ENCODE assay signal across 17 cellular contexts in genomic region chr1:192707978-192708547, GRCh38.
DNase-seq lines count a peak whose midpoint lies in the region; ATAC-seq, FAIRE-seq and TF ChIP-seq lines count a peak whose summit lies in the region.
"Had no signal": no experiment of that assay in that cellular context is flagged by ENCODE, and none has a peak within 500 bp of the region (broad histone marks: within the 10 kb centered on the region; RNA-seq: fewer than 3 reads in every experiment).

No MANE protein-coding gene starts in this region.

- BruUV-seq in HepG2 (replicated peaks; lab: Mats Ljungman, UMichigan): no TSS peak

- TF ChIP-seq CTCF in HepG2 (CRISPR knock-in tag; IDR thresholded peaks at IDR 0.05) (no peak), right lobe of liver (IDR thresholded peaks at IDR 0.05) (no peak), mesothelial cell of epicardium (IDR thresholded peaks at IDR 0.05; ENCODE audit: unreplicated experiment) (no peak)

- TF ChIP-seq EP300 in HepG2 (IDR thresholded peaks at IDR 0.05; ENCODE audit: low read depth in 2 of 2, low read length in 2 of 2): no peak
- no peak for TF ChIP-seq EP300 in HepG2 (CRISPR knock-in tag; IDR thresholded peaks at IDR 0.05; ENCODE audit: borderline replicate concordance)

- in situ Hi-C loops in HepG2 (cut with HindIII; ENCODE audit: extremely low pct_ligation_motif_present, low pct_unique_long_range_greater_than_20kb): no loop called here

- TF ChIP-seq RAD21 in HepG2 (CRISPR knock-in tag; IDR thresholded peaks at IDR 0.05): no peak

- TF ChIP-seq POLR2A in HepG2 (IDR thresholded peaks at IDR 0.05; ENCODE audit: insufficient read depth in 1 of 2, low read depth in 2 of 2, low read length in 2 of 2) (no peak), right lobe of liver (IDR thresholded peaks at IDR 0.05) (no peak)

- ATAC-seq in HepG2 (no peak; the same call in 2 of the 3 replicates), right lobe of liver (no peak), HG03045 (IDR thresholded peaks at IDR 0.05; ENCODE audit: unreplicated experiment) (no peak)
- ATAC-seq in activated T-helper 17 cell treated with anti-CD3 and anti-CD28 coated beads, Interleukin-2, amount 50 U/mL, for 72 hours (replicated peaks): no peak
- ATAC-seq in stimulated activated naive CD8-positive, alpha-beta T cell treated with anti-CD3 and anti-CD28 coated beads, Interleukin-15, Interleukin-2, amounts not matched to agents 100 U/mL and 50 U/mL, for 24 hours: no peak
- ATAC-seq: GM23338, T-cell had no signal

- peak overlapping the region; percentile 35 for H3K27ac Mint-ChIP-seq in mesothelial cell of epicardium
- no peak overlapping the region for H3K27ac Mint-ChIP-seq in activated T-helper 2 cell treated with anti-CD3 and anti-CD28 coated beads, Interferon-gamma antibody, Interleukin-2, Interleukin-4, amounts not matched to agents 10 μg/mL and 5 μg/mL and 100 μg/mL, durations not matched to agents 14 hours and 24 hours and 36 hours
- no peak overlapping the region for H3K27ac Mint-ChIP-seq in activated T-helper 17 cell treated with anti-CD3 and anti-CD28 coated beads, Interleukin-2, amount 50 U/mL, for 72 hours
- H3K27ac Mint-ChIP-seq: GM23338, T-cell had no signal

- no peaks in the 10 kb centered on the region for H3K36me3 Mint-ChIP-seq in mesothelial cell of epicardium
- H3K36me3 Mint-ChIP-seq in activated T-helper 2 cell treated with anti-CD3 and anti-CD28 coated beads, Interferon-gamma antibody, Interleukin-2, Interleukin-4, amounts not matched to agents 10 μg/mL and 5 μg/mL and 100 μg/mL, durations not matched to agents 14 hours and 24 hours and 36 hours (ENCODE audit: low read depth): no peaks in the 10 kb centered on the region
- H3K36me3 Mint-ChIP-seq in activated T-helper 17 cell treated with anti-CD3 and anti-CD28 coated beads, Interleukin-2, amount 50 U/mL, for 72 hours (ENCODE audit: low read depth): no peaks in the 10 kb centered on the region
- H3K36me3 Mint-ChIP-seq: CD14-positive monocyte, T-cell had no signal

- H3K4me3 Mint-ChIP-seq in mesothelial cell of epicardium: no peak overlapping the region
- no peak overlapping the region for H3K4me3 Mint-ChIP-seq in activated T-helper 2 cell treated with anti-CD3 and anti-CD28 coated beads, Interferon-gamma antibody, Interleukin-2, Interleukin-4, amounts not matched to agents 10 μg/mL and 5 μg/mL and 100 μg/mL, durations not matched to agents 14 hours and 24 hours and 36 hours (ENCODE audit: low read depth)
- no peak overlapping the region for H3K4me3 Mint-ChIP-seq in activated T-helper 17 cell treated with anti-CD3 and anti-CD28 coated beads, Interleukin-2, amount 50 U/mL, for 72 hours
- H3K4me3 Mint-ChIP-seq: CD14-positive monocyte, GM23338, T-cell had no signal

- H3K9me3 ChIP-seq in HepG2 (ENCODE audit: low read length) (no peaks in the 10 kb centered on the region), right lobe of liver (no peaks in the 10 kb centered on the region)
- H3K9me3 ChIP-seq: SJSA1 had no signal

- no peaks in the 10 kb centered on the region for H3K27me3 Mint-ChIP-seq in mesothelial cell of epicardium (ENCODE audit: low read depth)
- H3K27me3 Mint-ChIP-seq in activated T-helper 2 cell treated with anti-CD3 and anti-CD28 coated beads, Interferon-gamma antibody, Interleukin-2, Interleukin-4, amounts not matched to agents 10 μg/mL and 5 μg/mL and 100 μg/mL, durations not matched to agents 14 hours and 24 hours and 36 hours (ENCODE audit: low read depth): peaks cover 2% of the 10 kb centered on the region
- peaks cover 7% of the 10 kb centered on the region for H3K27me3 Mint-ChIP-seq in activated T-helper 17 cell treated with anti-CD3 and anti-CD28 coated beads, Interleukin-2, amount 50 U/mL, for 72 hours

- H3K4me3 ChIP-seq in HepG2 (replicated peaks in 1 of 3; ENCODE audit: insufficient read depth in 1 of 3, low read depth in 2 of 3, low read length in 3 of 3) (no peak overlapping the region), right lobe of liver (no peak overlapping the region)
- H3K4me3 ChIP-seq: GM23338, SJSA1 had no signal

- POLR2A ChIA-PET in HepG2 (lab: Yijun Ruan, JAX): no interaction called here

- peaks cover 23% of the 10 kb centered on the region for H3K4me1 Mint-ChIP-seq in mesothelial cell of epicardium
- peaks cover 8% of the 10 kb centered on the region for H3K4me1 Mint-ChIP-seq in activated T-helper 2 cell treated with anti-CD3 and anti-CD28 coated beads, Interferon-gamma antibody, Interleukin-2, Interleukin-4, amounts not matched to agents 10 μg/mL and 5 μg/mL and 100 μg/mL, durations not matched to agents 14 hours and 24 hours and 36 hours (ENCODE audit: low read depth)
- H3K4me1 Mint-ChIP-seq in activated T-helper 17 cell treated with anti-CD3 and anti-CD28 coated beads, Interleukin-2, amount 50 U/mL, for 72 hours: peaks cover 6% of the 10 kb centered on the region
- H3K4me1 Mint-ChIP-seq: GM23338 had no signal

- CTCF ChIA-PET in HepG2 (lab: Yijun Ruan, JAX; ENCODE audit: low intra/inter-chr PET ratio, low total read pairs): no interaction called here

- peaks cover 72% of the 10 kb centered on the region for H3K4me1 ChIP-seq in HepG2 (ENCODE audit: insufficient read depth, low read length)
- H3K4me1 ChIP-seq in right lobe of liver: peaks cover 0 to 3% (median 0%) of the 10 kb centered on the region in 4 donors
- H3K4me1 ChIP-seq: SJSA1 had no signal

- H3K27me3 ChIP-seq in HepG2 (ENCODE audit: control insufficient read depth in 1 of 2, insufficient read depth in 2 of 2, low read length in 2 of 2) (no peaks in the 10 kb centered on the region), right lobe of liver (no peaks in the 10 kb centered on the region)
- H3K27me3 ChIP-seq: SJSA1 had no signal

- H2AFZ ChIP-seq in HepG2 (ENCODE audit: low read length): no peak overlapping the region
- H2AFZ ChIP-seq: GM23338 had no signal

- FAIRE-seq in HepG2 (lab: Jason Lieb, UNC): no peak

- 83% methylated on average over 3 of the region's 3 CpGs for WGBS in HepG2 (ENCODE audit: low lambda C conversion rate)
- 84% methylated on average over 3 of the region's 3 CpGs for WGBS in right lobe of liver (ENCODE audit: insufficient coverage, low coverage, low lambda C conversion rate, missing lambda C conversion rate)

- H4K20me1 ChIP-seq in HepG2 (ENCODE audit: insufficient read depth, low read length): no peaks in the 10 kb centered on the region

- no peaks in the 10 kb centered on the region for H3K9me3 Mint-ChIP-seq in mesothelial cell of epicardium
- no peaks in the 10 kb centered on the region for H3K9me3 Mint-ChIP-seq in activated T-helper 2 cell treated with anti-CD3 and anti-CD28 coated beads, Interferon-gamma antibody, Interleukin-2, Interleukin-4, amounts not matched to agents 10 μg/mL and 5 μg/mL and 100 μg/mL, durations not matched to agents 14 hours and 24 hours and 36 hours
- H3K9me3 Mint-ChIP-seq in activated T-helper 17 cell treated with anti-CD3 and anti-CD28 coated beads, Interleukin-2, amount 50 U/mL, for 72 hours: no peaks in the 10 kb centered on the region
- H3K9me3 Mint-ChIP-seq: CD14-positive monocyte, GM23338, T-cell had no signal

- intact Hi-C loops in HepG2 (cut with micrococcal nuclease; ENCODE audit: unreplicated experiment): loop anchor here (2.0 to 5.0 kb wide), 2 partner anchors 99 to 414 kb away; partner anchors contain the start of gene CDC73
- intact Hi-C loops in right lobe of liver (cut with DNase I): no loop called here
- intact Hi-C loops in activated T-helper 2 cell treated with anti-CD3 and anti-CD28 coated beads, Interferon-gamma antibody, Interleukin-2, Interleukin-4, amounts not matched to agents 10 μg/mL and 5 μg/mL and 100 μg/mL, durations not matched to agents 14 hours and 24 hours and 36 hours (cut with micrococcal nuclease): loop anchor here (10.0 kb wide), 1 partner anchor 193 kb away; no protein-coding TSS in a partner anchor

- no peaks in the 10 kb centered on the region for H3K36me3 ChIP-seq in HepG2 (replicated peaks in 1 of 2; ENCODE audit: control insufficient read depth in 1 of 2, insufficient read depth in 2 of 2, low read length in 2 of 2)
- H3K36me3 ChIP-seq in right lobe of liver: no peaks in the 10 kb centered on the region
- H3K36me3 ChIP-seq: SJSA1 had no signal

- DNase-seq in HepG2 (ENCODE audit: low spot score): peak; percentile 16
- no peak for DNase-seq in right lobe of liver
- DNase-seq in SIG-M5 treated with dmso at 0.1 percent for 504 hours (lab: John Stamatoyannopoulos, UW; ENCODE audit: unreplicated experiment): peak; percentile 80
- DNase-seq in mesothelial cell of epicardium (ENCODE audit: low spot score in 2 of 2, unreplicated experiment in 2 of 2): no peak
- DNase-seq in activated T-helper 2 cell treated with anti-CD3 and anti-CD28 coated beads, Interferon-gamma antibody, Interleukin-2, Interleukin-4, amounts not matched to agents 10 μg/mL and 5 μg/mL and 100 μg/mL, durations not matched to agents 14 hours and 24 hours and 36 hours (ENCODE audit: low spot score): no peak
- DNase-seq in stimulated activated naive CD8-positive, alpha-beta T cell treated with anti-CD3 and anti-CD28 coated beads, Interleukin-15, Interleukin-2, amounts not matched to agents 100 U/mL and 50 U/mL, for 24 hours: no peak
- DNase-seq: DMS79 treated with DMSO at 0.1 percent for 48 hours, GDM1, KBM-7, NCI-H1930, NCI-H510A, T-cell had no signal

- no peak overlapping the region for H3K9ac ChIP-seq in HepG2 (ENCODE audit: insufficient read depth, low read depth, low read length)

- H3K27ac ChIP-seq in HepG2 (ENCODE audit: extremely low read length, insufficient read depth, low read length) (no peak overlapping the region), right lobe of liver (no peak overlapping the region)
- H3K27ac ChIP-seq: SJSA1 had no signal

- H3K4me2 ChIP-seq in HepG2 (ENCODE audit: low read depth, low read length): no peak overlapping the region
- H3K4me2 ChIP-seq: GM23338 had no signal

- H3K79me2 ChIP-seq in HepG2 (ENCODE audit: insufficient read depth, low read length): no peaks in the 10 kb centered on the region

TF ChIP-seq in HepG2, 621 proteins besides CTCF, POLR2A, EP300 and RAD21 (continues in another document):
- TF ChIP-seq ARID3A (IDR thresholded peaks at IDR 0.05; ENCODE audit: low read depth, low read length) (peak; percentile 28; the same call in 1 of the 2 replicates), PAWR (CRISPR knock-in tag; IDR thresholded peaks at IDR 0.05; ENCODE audit: borderline replicate concordance) (no peak), FOXP1 (IDR thresholded peaks at IDR 0.05) (no peak), FOXP1 (CRISPR knock-in tag; IDR thresholded peaks at IDR 0.05) (peak; percentile 55)

Comparison
In these comparisons a context has a peak if more than half of its experiments do, and no peak if none do; other contexts are left out.
1. DNase-seq: peak in HepG2 (single experiment) and SIG-M5 treated with dmso at 0.1 percent for 504 hours (single experiment); none in right lobe of liver (0 of 3), mesothelial cell of epicardium (0 of 2), activated T-helper 2 cell treated with anti-CD3 and anti-CD28 coated beads, Interferon-gamma antibody, Interleukin-2, Interleukin-4, amounts not matched to agents 10 μg/mL and 5 μg/mL and 100 μg/mL, durations not matched to agents 14 hours and 24 hours and 36 hours (single experiment) and stimulated activated naive CD8-positive, alpha-beta T cell treated with anti-CD3 and anti-CD28 coated beads, Interleukin-15, Interleukin-2, amounts not matched to agents 100 U/mL and 50 U/mL, for 24 hours (single experiment).
2. intact Hi-C loops: an anchor here in HepG2 (2.0 to 5.0 kb wide) and activated T-helper 2 cell treated with anti-CD3 and anti-CD28 coated beads, Interferon-gamma antibody, Interleukin-2, Interleukin-4, amounts not matched to agents 10 μg/mL and 5 μg/mL and 100 μg/mL, durations not matched to agents 14 hours and 24 hours and 36 hours (10.0 kb wide); none called in right lobe of liver.